ENCODE assay signal across 19 cellular contexts in the genomic region with DNA sequence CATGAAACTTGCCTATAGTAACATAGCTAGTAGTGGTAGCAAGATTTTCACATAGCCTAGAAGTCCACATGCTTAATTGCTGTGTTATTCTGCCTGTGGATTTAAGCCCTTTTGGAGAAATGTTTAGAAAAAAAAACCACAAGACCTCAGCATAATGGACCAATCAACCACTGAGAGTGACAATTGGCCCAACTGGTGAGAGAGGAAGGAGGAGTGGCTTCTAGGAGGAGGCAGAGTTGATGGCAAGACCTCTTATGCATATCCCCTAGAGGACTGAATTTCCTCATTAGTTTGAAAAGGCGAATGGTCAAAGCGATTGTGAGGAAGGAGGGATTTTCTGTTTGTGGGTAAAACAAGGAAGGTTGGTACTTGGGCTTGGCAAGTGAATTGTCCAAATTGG. TPM values are rescaled to one million over a fixed set of nuclear protein-coding genes. Genes with fewer than 3 reads are reported as not detected.
"Had no signal": no experiment of that assay in that cellular context is flagged by ENCODE, and none has a peak within 500 bp of the region (broad histone marks: within the 10 kb centered on the region; RNA-seq: fewer than 3 reads in every experiment).

No MANE protein-coding gene starts in this region.

- ATAC-seq: gastroesophageal sphincter; left lobe of liver; naive thymus-derived CD8-positive, alpha-beta T cell; right cardiac atrium; stimulated activated naive CD8-positive, alpha-beta T cell treated with anti-CD3 and anti-CD28 coated beads, Interleukin-15, Interleukin-2, amounts not matched to agents 100 U/mL and 50 U/mL, for 24 hours had no signal

- H3K36me3 ChIP-seq: gastroesophageal sphincter, tibial artery, upper lobe of left lung, uterus had no signal

- H3K27me3 ChIP-seq: tibial artery, upper lobe of left lung, uterus had no signal

- DNase-seq: effector CD8-positive, alpha-beta T cell; foreskin fibroblast; glutamatergic neuron; islet precursor cell; mammary epithelial cell; naive thymus-derived CD8-positive, alpha-beta T cell; posterior cingulate gyrus; right cardiac atrium; stimulated activated CD4-positive, alpha-beta T cell treated with anti-CD3 and anti-CD28 coated beads, Interleukin-2, amount 100 ng/mL, for 48 hours; stimulated activated naive CD8-positive, alpha-beta T cell treated with anti-CD3 and anti-CD28 coated beads, Interleukin-15, Interleukin-2, amounts not matched to agents 100 U/mL and 50 U/mL, for 24 hours; tibial artery; upper lobe of left lung; uterus had no signal

- H3K4me3 ChIP-seq: coronary artery, gastroesophageal sphincter, smooth muscle cell, tibial artery, upper lobe of left lung, uterus had no signal

- H3K4me1 Mint-ChIP-seq: naive thymus-derived CD8-positive, alpha-beta T cell had no signal

- H3K27ac ChIP-seq: coronary artery, gastroesophageal sphincter, tibial artery, upper lobe of left lung, uterus had no signal

- H3K4me3 Mint-ChIP-seq: naive thymus-derived CD8-positive, alpha-beta T cell had no signal

- H3K4me1 ChIP-seq: gastroesophageal sphincter, uterus had no signal

- H3K27ac Mint-ChIP-seq: naive thymus-derived CD8-positive, alpha-beta T cell had no signal

- H3K4me2 ChIP-seq: smooth muscle cell had no signal

RNA-seq across cellular contexts. Expression of a gene that starts 30.6 kb away (rescaled TPM):
- total RNA-seq: naive thymus-derived CD8-positive, alpha-beta T cell; temporal lobe had no signal
- polyA plus RNA-seq: naive thymus-derived CD8-positive, alpha-beta T cell; neural cell had no signal
